25 cellular contexts compared by ENCODE assay signal in genomic region chr7:5686131-5686530, GRCh38.
DNase-seq lines count a peak whose midpoint lies in the region; ATAC-seq and TF ChIP-seq lines count a peak whose summit lies in the region.
"Had no signal": no experiment of that assay in that cellular context is flagged by ENCODE, and none has a peak within 500 bp of the region (broad histone marks: within the 10 kb centered on the region; RNA-seq: fewer than 3 reads in every experiment).

No MANE protein-coding gene starts in this region.

- TF ChIP-seq CTCF in esophagus squamous epithelium (IDR thresholded peaks at IDR 0.05) = no peak

- H3K27me3 Mint-ChIP-seq in stimulated activated naive CD8-positive, alpha-beta T cell treated with anti-CD3 and anti-CD28 coated beads, Interleukin-15, Interleukin-2, amounts not matched to agents 100 ng/mL and 50 ng/mL, for 24 hours = no peaks in the 10 kb centered on the region
- H3K27me3 Mint-ChIP-seq in stimulated activated memory B cell treated with anti-CD40 and anti-IgM and Interleukin-4, amounts not matched to agents 10 μg/mL and 1 μg/mL and 100 μg/mL, for 72 hours = no peaks in the 10 kb centered on the region

- WGBS in esophagus squamous epithelium, 2 donors = 81 to 89% methylated on average over 5 to 6 of the region's 6 CpGs

- no peak overlapping the region for H3K4me3 ChIP-seq in esophagus squamous epithelium
- H3K4me3 ChIP-seq: lower lobe of right lung, SJCRH30, skin epidermis had no signal

- no peak overlapping the region for H3K4me3 Mint-ChIP-seq in stimulated activated naive CD8-positive, alpha-beta T cell treated with anti-CD3 and anti-CD28 coated beads, Interleukin-15, Interleukin-2, amounts not matched to agents 100 ng/mL and 50 ng/mL, for 24 hours
- no peak overlapping the region for H3K4me3 Mint-ChIP-seq in stimulated activated memory B cell treated with anti-CD40 and anti-IgM and Interleukin-4, amounts not matched to agents 10 μg/mL and 1 μg/mL and 100 μg/mL, for 72 hours
- H3K4me3 Mint-ChIP-seq: activated T-cell treated with anti-CD3 and anti-CD28 coated beads, Interleukin-2, amount 50 U/mL, for 4 hours had no signal

- H3K27ac Mint-ChIP-seq in stimulated activated naive CD8-positive, alpha-beta T cell treated with anti-CD3 and anti-CD28 coated beads, Interleukin-15, Interleukin-2, amounts not matched to agents 100 ng/mL and 50 ng/mL, for 24 hours = peak overlapping the region; percentile 93
- H3K27ac Mint-ChIP-seq in stimulated activated memory B cell treated with anti-CD40 and anti-IgM and Interleukin-4, amounts not matched to agents 10 μg/mL and 1 μg/mL and 100 μg/mL, for 72 hours = peak overlapping the region; percentile 66

- H3K27me3 ChIP-seq in esophagus squamous epithelium = no peaks in the 10 kb centered on the region
- H3K27me3 ChIP-seq: SJCRH30 had no signal

- no peak for ATAC-seq in stimulated activated naive CD8-positive, alpha-beta T cell treated with anti-CD3 and anti-CD28 coated beads, Interleukin-15, Interleukin-2, amounts not matched to agents 100 U/mL and 50 U/mL, for 24 hours
- no peak for ATAC-seq in stimulated activated memory B cell treated with anti-CD40 and anti-IgM and Interleukin-4, amounts not matched to agents 10 μg/mL and 1 μg/mL and 100 μg/mL, for 72 hours
- ATAC-seq in Right ventricle myocardium inferior = no peak
- ATAC-seq: activated T-cell treated with anti-CD3 and anti-CD28 coated beads, Interleukin-2, amount 50 U/mL, for 4 hours; lower lobe of right lung had no signal

- peak overlapping the region in 3 of 4 donors; percentile 72 to 87 (median 81) for H3K27ac ChIP-seq in esophagus squamous epithelium
- H3K27ac ChIP-seq: lower lobe of right lung, SJCRH30, VCaP had no signal

- intact Hi-C loops in esophagus squamous epithelium (cut with DNase I) = no loop called here
- intact Hi-C loops in Right ventricle myocardium inferior (cut with DNase I) = no loop called here

- peaks cover 44% of the 10 kb centered on the region for H3K36me3 Mint-ChIP-seq in stimulated activated naive CD8-positive, alpha-beta T cell treated with anti-CD3 and anti-CD28 coated beads, Interleukin-15, Interleukin-2, amounts not matched to agents 100 ng/mL and 50 ng/mL, for 24 hours (ENCODE audit: low read depth)
- peaks cover 29% of the 10 kb centered on the region for H3K36me3 Mint-ChIP-seq in stimulated activated memory B cell treated with anti-CD40 and anti-IgM and Interleukin-4, amounts not matched to agents 10 μg/mL and 1 μg/mL and 100 μg/mL, for 72 hours

- H3K36me3 ChIP-seq in esophagus squamous epithelium = peaks cover 0 to 36% (median 0%) of the 10 kb centered on the region in 3 donors

- no peaks in the 10 kb centered on the region for H3K9me3 ChIP-seq in esophagus squamous epithelium
- H3K9me3 ChIP-seq: lower lobe of right lung, SJCRH30 had no signal

- DNase-seq in stimulated activated naive CD8-positive, alpha-beta T cell treated with anti-CD3 and anti-CD28 coated beads, Interleukin-15, Interleukin-2, amounts not matched to agents 100 U/mL and 50 U/mL, for 24 hours = no peak
- DNase-seq in esophagus squamous epithelium (lab: John Stamatoyannopoulos, UW) (no peak), SHP77 treated with DMSO at 0.1 percent for 48 hours (lab: John Stamatoyannopoulos, UW) (no peak), Right ventricle myocardium inferior (ENCODE audit: missing footprints) (no peak), NCI-H446 treated with DMSO at 0.1 percent for 48 hours (lab: John Stamatoyannopoulos, UW) (no peak), superior temporal gyrus (ENCODE audit: extremely low spot score) (no peak)
- DNase-seq: activated CD4-positive, alpha-beta T cell treated with anti-CD3 and anti-CD28 coated beads for 4 hours; activated gamma-delta T cell treated with Interleukin-2 at 50 U/mL for 16 hours; activated T-cell treated with anti-CD3 and anti-CD28 coated beads, Interleukin-2, amount 50 U/mL, for 4 hours; amygdala; GOT3; hippocampal formation; lower lobe of right lung; NCI-H1436; NCI-H446; NCI-H774; SJCRH30; stimulated activated naive CD4-positive, alpha-beta T cell treated with Interleukin-2 at 50 U/mL for 16 hours; SW 1271; T1000; trophoblast cell had no signal

- no peaks in the 10 kb centered on the region for H3K9me3 Mint-ChIP-seq in stimulated activated naive CD8-positive, alpha-beta T cell treated with anti-CD3 and anti-CD28 coated beads, Interleukin-15, Interleukin-2, amounts not matched to agents 100 ng/mL and 50 ng/mL, for 24 hours
- no peaks in the 10 kb centered on the region for H3K9me3 Mint-ChIP-seq in stimulated activated memory B cell treated with anti-CD40 and anti-IgM and Interleukin-4, amounts not matched to agents 10 μg/mL and 1 μg/mL and 100 μg/mL, for 72 hours
- H3K9me3 Mint-ChIP-seq: activated T-cell treated with anti-CD3 and anti-CD28 coated beads, Interleukin-2, amount 50 U/mL, for 4 hours had no signal

- peaks cover 94% of the 10 kb centered on the region for H3K4me1 Mint-ChIP-seq in stimulated activated naive CD8-positive, alpha-beta T cell treated with anti-CD3 and anti-CD28 coated beads, Interleukin-15, Interleukin-2, amounts not matched to agents 100 ng/mL and 50 ng/mL, for 24 hours (ENCODE audit: low read depth)
- H3K4me1 Mint-ChIP-seq in stimulated activated memory B cell treated with anti-CD40 and anti-IgM and Interleukin-4, amounts not matched to agents 10 μg/mL and 1 μg/mL and 100 μg/mL, for 72 hours = peaks cover 67% of the 10 kb centered on the region

- peaks cover 11 to 88% (median 27%) of the 10 kb centered on the region in 3 donors for H3K4me1 ChIP-seq in esophagus squamous epithelium
- H3K4me1 ChIP-seq: SJCRH30 had no signal

- no peak for TF ChIP-seq POLR2A in esophagus squamous epithelium (IDR thresholded peaks at IDR 0.05)
